In the genomic region with DNA sequence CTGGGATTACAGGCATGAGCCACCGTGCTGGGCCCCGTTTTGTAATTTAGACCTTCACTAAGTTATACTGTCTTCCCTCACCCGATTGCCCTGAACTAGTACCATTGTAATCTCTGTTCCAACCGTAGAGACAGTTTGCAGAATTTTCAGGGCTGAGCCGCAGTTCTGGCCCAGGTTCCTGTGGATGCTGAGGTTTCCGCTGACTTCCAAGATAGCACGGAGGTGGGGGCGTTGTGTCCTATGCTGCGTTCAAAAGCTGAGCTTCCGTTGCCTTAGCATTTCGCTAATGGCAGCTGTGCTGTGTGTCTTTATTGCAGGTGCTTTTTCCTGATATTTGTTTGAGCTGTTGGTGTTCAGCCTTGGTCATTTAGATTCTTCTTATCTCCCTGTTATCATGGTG, we compare ENCODE assay signal across 18 cellular contexts.
A peak's percentile ranks its signal among the peaks of the same experiment; 100 is the strongest.
DNase-seq lines count a peak whose midpoint lies in the region; ATAC-seq and TF ChIP-seq lines count a peak whose summit lies in the region.
"Had no signal": no experiment of that assay in that cellular context is flagged by ENCODE, and none has a peak within 500 bp of the region (broad histone marks: within the 10 kb centered on the region; RNA-seq: fewer than 3 reads in every experiment).

No MANE protein-coding gene starts in this region.

- H2BK5ac ChIP-seq in IMR-90 (ENCODE audit: low read depth, low read length, poor library complexity, severe bottlenecking) (no peak overlapping the region), mesenchymal stem cell (ENCODE audit: low read depth, low read length, poor library complexity, severe bottlenecking) (no peak overlapping the region)

- DNase-seq in IMR-90 (no peak), WTC11 (ENCODE audit: low spot score) (no peak), mesenchymal stem cell (no peak), sigmoid colon (no peak), epidermal melanocyte (ENCODE audit: insufficient read length, low spot score) (no peak), T-helper 9 cell (no peak)
- DNase-seq: AML-193; DMS 273 treated with DMSO at 0.1 percent for 48 hours; HCEC 1CT; NCI-H1105; NCI-H2081; NCI-H446 treated with DMSO at 0.1 percent for 48 hours; NCI-H69; NK-92 treated with Interleukin-12 subunit alpha and Interleukin-12 subunit beta, amount 100 ng/mL, for 24 hours; SHP77 treated with DMSO at 0.1 percent for 48 hours had no signal

- 0 out of 3 replicates have a peak overlapping the region, but pooled peaks have one; percentile 42 for H2BK15ac ChIP-seq in IMR-90 (ENCODE audit: low read depth, low read length)
- H2BK15ac ChIP-seq in mesenchymal stem cell (ENCODE audit: low read depth, poor library complexity, severe bottlenecking) = no peak overlapping the region

- no peaks in the 10 kb centered on the region; the same call in 1 of the 2 replicates for H3K36me3 Mint-ChIP-seq in WTC11

- H3K4me3 ChIP-seq in IMR-90 (ENCODE audit: insufficient read depth, low read depth, low read length) (no peak overlapping the region), mesenchymal stem cell (ENCODE audit: insufficient read depth in 1 of 2, low read depth in 1 of 2, low read length in 2 of 2) (no peak overlapping the region), sigmoid colon (no peak overlapping the region)

- no peak overlapping the region for H3K4me3 Mint-ChIP-seq in WTC11

- H3K23ac ChIP-seq in IMR-90 (ENCODE audit: low read depth, low read length) = no peak overlapping the region
- H3K23ac ChIP-seq in mesenchymal stem cell (ENCODE audit: low read length in 2 of 2) = no peak overlapping the region

- no peak overlapping the region for H2BK20ac ChIP-seq in IMR-90 (ENCODE audit: low read depth, low read length)

- no peak for TF ChIP-seq EP300 in sigmoid colon (IDR thresholded peaks at IDR 0.05)

- peaks cover 73% of the 10 kb centered on the region for H3K4me1 Mint-ChIP-seq in WTC11

- H3K9me3 Mint-ChIP-seq in WTC11 = no peaks in the 10 kb centered on the region

- H3K36me3 ChIP-seq in IMR-90 (ENCODE audit: control insufficient read depth, insufficient read depth, low read length) (peaks cover 1% of the 10 kb centered on the region; the same call in 1 of the 2 replicates), mesenchymal stem cell (ENCODE audit: control insufficient read depth in 1 of 2, insufficient read depth in 2 of 2, low read depth in 1 of 2, low read length in 2 of 2) (no peaks in the 10 kb centered on the region), sigmoid colon (no peaks in the 10 kb centered on the region)

- H3K4me1 ChIP-seq in IMR-90 (ENCODE audit: control insufficient read depth, insufficient read depth, low read length) (peaks cover 9% of the 10 kb centered on the region), mesenchymal stem cell (ENCODE audit: control insufficient read depth, insufficient read depth, low read depth, low read length) (peaks cover 5% of the 10 kb centered on the region), sigmoid colon (peaks cover 0 to 46% (median 29%) of the 10 kb centered on the region in 4 donors)

- H3K27ac ChIP-seq in IMR-90 (ENCODE audit: insufficient read depth, low read length) (no peak overlapping the region), mesenchymal stem cell (ENCODE audit: low read length, poor library complexity, severe bottlenecking) (no peak overlapping the region), sigmoid colon (peak overlapping the region in 3 of 4 donors; percentile 68 to 76 (median 75))
- H3K27ac ChIP-seq: C4-2B had no signal

- H3K14ac ChIP-seq in IMR-90 (replicated peaks; ENCODE audit: low read depth, low read length) (no peak overlapping the region), mesenchymal stem cell (ENCODE audit: low read length in 2 of 2) (peak overlapping the region in 1 of 2 experiments; percentile 41)

- ATAC-seq in IMR-90 (ENCODE audit: low read depth) = no peak
- peak; percentile 22; the same call in 1 of the 2 replicates for ATAC-seq in WTC11
- no peak for ATAC-seq in HG02870 (IDR thresholded peaks at IDR 0.05; ENCODE audit: unreplicated experiment)
- no peak for ATAC-seq in GM19452 (IDR thresholded peaks at IDR 0.05; ENCODE audit: unreplicated experiment)

- H4K8ac ChIP-seq in IMR-90 (ENCODE audit: low read depth in 2 of 2, low read length in 2 of 2) = no peak overlapping the region
- H4K8ac ChIP-seq in mesenchymal stem cell (ENCODE audit: low read length) = no peak overlapping the region

- H2AFZ ChIP-seq in IMR-90 (replicated peaks; ENCODE audit: low read length, poor library complexity) = no peak overlapping the region
- no peak overlapping the region for H2AFZ ChIP-seq in mesenchymal stem cell (ENCODE audit: low read depth, low read length)

- H3K27me3 Mint-ChIP-seq in WTC11 (ENCODE audit: low read depth) = no peaks in the 10 kb centered on the region

- H4K20me1 ChIP-seq in IMR-90 (ENCODE audit: insufficient read depth, low read length) = peaks cover 4% of the 10 kb centered on the region; the same call in 1 of the 2 replicates

- no peak overlapping the region for H3K4ac ChIP-seq in IMR-90 (ENCODE audit: low read depth, low read length)
- H3K4ac ChIP-seq in mesenchymal stem cell (ENCODE audit: low read depth in 1 of 2, low read length in 2 of 2) = no peak overlapping the region

- H2BK12ac ChIP-seq in mesenchymal stem cell (ENCODE audit: low read length in 2 of 2) = peak overlapping the region in 1 of 2 experiments; percentile 48

- H3K27ac Mint-ChIP-seq in WTC11 = peak overlapping the region; percentile 93

- in situ Hi-C loops in IMR-90 (cut with MboI; ENCODE audit: low sequenced_read_pairs) = no loop called here

- H4K91ac ChIP-seq in IMR-90 (ENCODE audit: insufficient read depth, low read depth, low read length) (peak overlapping the region; percentile 49; the same call in 1 of the 2 replicates), mesenchymal stem cell (ENCODE audit: low read length) (no peak overlapping the region)

- no peak overlapping the region for H3K4me2 ChIP-seq in IMR-90 (ENCODE audit: low read depth, low read length)
- no peak overlapping the region for H3K4me2 ChIP-seq in mesenchymal stem cell (ENCODE audit: low read length, poor library complexity, severe bottlenecking)

- TF ChIP-seq POLR2A in IMR-90 (IDR thresholded peaks at IDR 0.05; ENCODE audit: low read depth, low read length) (no peak), sigmoid colon (IDR thresholded peaks at IDR 0.05) (no peak)

- dilution Hi-C loops in IMR-90 (cut with HindIII; ENCODE audit: low sequenced_read_pairs, unreplicated experiment) = no loop called here

- POLR2A ChIA-PET in IMR-90 (lab: Charles Lee; ENCODE audit: unreplicated experiment) (no interaction called here), WTC11 (lab: Charles Lee) (interaction anchor here (1.1 kb wide), 1 partner anchor 10 kb away, joined by 3 read pairs; no protein-coding TSS in a partner anchor)

- H3K27me3 ChIP-seq in IMR-90 (ENCODE audit: control insufficient read depth, insufficient read depth, low read length) (no peaks in the 10 kb centered on the region), mesenchymal stem cell (ENCODE audit: control insufficient read depth in 1 of 2, insufficient read depth in 1 of 2, low read length in 2 of 2) (no peaks in the 10 kb centered on the region), sigmoid colon (no peaks in the 10 kb centered on the region)

- H2AK5ac ChIP-seq in IMR-90 (ENCODE audit: low read depth, low read length) (peak overlapping the region; percentile 56; the same call in 1 of the 2 replicates), mesenchymal stem cell (ENCODE audit: low read length, severe bottlenecking) (peak overlapping the region; percentile 99)

- no peak overlapping the region for H3K9ac ChIP-seq in IMR-90 (ENCODE audit: low read depth, low read length)
- H3K9ac ChIP-seq in mesenchymal stem cell (ENCODE audit: low read length) = no peak overlapping the region

- CTCF ChIA-PET in IMR-90 (lab: Yijun Ruan, JAX) = no interaction called here
- CTCF ChIA-PET in WTC11 (lab: Charles Lee) = no interaction called here

- TF ChIP-seq RAD21 in IMR-90 (IDR thresholded peaks at IDR 0.05; ENCODE audit: low read length) = no peak

- 100% methylated on average over 4 of the region's 11 CpGs; no CpG with 5 or more reads in 1 of the 2 experiments for WGBS in IMR-90 (ENCODE audit: extremely low coverage in 2 of 2, insufficient read length in 1 of 2), 2 experiments
- 94% methylated on average over 11 of the region's 11 CpGs for WGBS in mesenchymal stem cell
- WGBS in sigmoid colon, 2 donors = 90 to 94% methylated on average over 11 of the region's 11 CpGs

- H2BK120ac ChIP-seq in IMR-90 (ENCODE audit: low read depth, low read length) (no peak overlapping the region), mesenchymal stem cell (ENCODE audit: low read depth, low read length) (no peak overlapping the region)

- H3K9me3 ChIP-seq in IMR-90 (ENCODE audit: control insufficient read depth, insufficient read depth, low read length) (no peaks in the 10 kb centered on the region), mesenchymal stem cell (ENCODE audit: control insufficient read depth, low read length) (no peaks in the 10 kb centered on the region), sigmoid colon (no peaks in the 10 kb centered on the region)

- no peak overlapping the region for H3K56ac ChIP-seq in IMR-90 (ENCODE audit: extremely low read depth, insufficient read depth, low read length)

- intact Hi-C loops in IMR-90 (cut with micrococcal nuclease) = no loop called here
- intact Hi-C loops in sigmoid colon (cut with DNase I) = no loop called here

- no TSS peak for BruUV-seq in IMR-90 (replicated peaks; lab: Mats Ljungman, UMichigan)

- H3K79me1 ChIP-seq in IMR-90 (ENCODE audit: low read depth in 1 of 2, low read length in 2 of 2) = peaks cover 0 to 5% of the 10 kb centered on the region in 2 experiments; a peak in 2 of 4 replicates
- no peaks in the 10 kb centered on the region for H3K79me1 ChIP-seq in mesenchymal stem cell (replicated peaks; ENCODE audit: low read length, poor library complexity, severe bottlenecking)

- TF ChIP-seq CTCF in IMR-90 (conservative IDR thresholded peaks at IDR 0.05; ENCODE audit: low read depth, low read length) (no peak), WTC11 (IDR thresholded peaks at IDR 0.05) (no peak), sigmoid colon (IDR thresholded peaks at IDR 0.05) (no peak)

- H2AK9ac ChIP-seq in IMR-90 (replicated peaks; ENCODE audit: low read depth, low read length, poor library complexity) = no peak overlapping the region

- no peaks in the 10 kb centered on the region; the same call in 1 of the 2 replicates for H3K9me1 ChIP-seq in IMR-90 (ENCODE audit: insufficient read depth, low read length)

- H4K5ac ChIP-seq in IMR-90 (ENCODE audit: low read depth, low read length) = no peak overlapping the region

- no peak overlapping the region for H3K18ac ChIP-seq in IMR-90 (ENCODE audit: low read depth, low read length)
- no peak overlapping the region for H3K18ac ChIP-seq in mesenchymal stem cell (ENCODE audit: low read depth in 1 of 2, low read length in 2 of 2)

TF ChIP-seq in IMR-90, 13 proteins besides CTCF, POLR2A, EP300 and RAD21 (continues in another document):
- no peak for TF ChIP-seq NFE2L2 (IDR thresholded peaks at IDR 0.05; ENCODE audit: low read depth, low read length)
- TF ChIP-seq MAZ (IDR thresholded peaks at IDR 0.05; ENCODE audit: borderline replicate concordance, low read depth, low read length) = no peak

TF ChIP-seq in WTC11, 78 proteins besides CTCF, POLR2A, EP300 and RAD21 (continues in another document):
- no peak for TF ChIP-seq ZNF671 (CRISPR knock-in tag; IDR thresholded peaks at IDR 0.05)

Comparison
In these comparisons a context has a peak if more than half of its experiments do, and no peak if none do; other contexts are left out.
1. H3K27ac ChIP-seq: peak in sigmoid colon (3 of 4); none in IMR-90 (single experiment) and mesenchymal stem cell (single experiment).